ENCODE assay signal across 8 cellular contexts in the genomic region with DNA sequence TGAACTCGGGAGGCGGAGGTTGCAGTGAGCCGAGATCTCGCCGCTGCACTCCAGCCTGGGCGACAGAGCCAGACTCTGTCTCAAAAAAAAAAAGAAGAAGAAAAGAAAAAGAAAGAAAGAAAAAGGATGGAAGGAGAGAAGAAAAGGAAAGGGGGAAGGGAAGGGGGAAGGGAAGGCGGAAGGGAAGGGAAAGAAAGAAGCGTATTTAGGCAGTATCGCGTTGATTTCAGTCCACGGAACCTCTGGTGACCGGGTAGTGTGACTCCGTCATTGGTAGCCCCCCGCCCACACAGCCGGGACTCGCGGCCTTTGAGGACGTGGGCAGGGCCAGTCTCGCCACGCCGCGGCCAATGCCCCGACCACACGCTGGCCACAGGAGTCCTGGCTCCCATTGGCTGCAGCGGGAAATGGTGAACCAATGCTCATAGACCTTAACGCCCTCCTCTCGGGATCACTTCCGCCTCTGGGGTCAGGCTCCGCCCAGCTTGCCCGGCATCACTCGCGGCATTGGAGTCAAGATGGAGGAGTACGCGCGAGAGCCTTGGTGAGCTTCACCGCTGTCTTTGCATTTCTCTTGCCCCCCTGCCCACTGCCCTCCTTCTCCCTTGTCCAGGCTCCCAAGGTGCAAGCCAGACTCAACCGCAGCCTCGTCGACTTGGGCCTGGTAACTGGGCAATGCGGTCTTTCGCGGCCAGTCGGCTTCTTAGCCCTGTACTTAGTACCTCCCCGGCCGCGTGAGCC. TPM values are rescaled to one million over a fixed set of nuclear protein-coding genes. Genes with fewer than 3 reads are reported as not detected.
A peak's percentile ranks its signal among the peaks of the same experiment; 100 is the strongest.
DNase-seq lines count a peak whose midpoint lies in the region; ATAC-seq and TF ChIP-seq lines count a peak whose summit lies in the region.

A gene (plus strand): TSS at position 495 of the 741 bp plus-strand sequence. CDS start 24 bp downstream, at position 519.

- peak within 1 kb of the TSS; percentile 96 for H3K27ac Mint-ChIP-seq in T-helper 17 cell

- H3K4me1 Mint-ChIP-seq in T-helper 17 cell: peaks cover 9% of the 10 kb centered on the region

- TF ChIP-seq CTCF in prostate gland (IDR thresholded peaks at IDR 0.05): peak in 1 of 4 experiments; percentile 20

- H3K4me3 ChIP-seq in prostate gland (peak within 1 kb of the TSS; percentile 74 to 86), urinary bladder (ENCODE audit: low read depth, low read length) (peak within 1 kb of the TSS; percentile 73)

- TF ChIP-seq POLR2A in GM15510 (IDR thresholded peaks at IDR 0.05; ENCODE audit: borderline replicate concordance, extremely low read depth, insufficient read length): peak; percentile 97
- peak; percentile 84 for TF ChIP-seq POLR2A in prostate gland (IDR thresholded peaks at IDR 0.05)

- intact Hi-C loops in left ventricle myocardium superior (cut with micrococcal nuclease) (no loop called here), prostate gland (cut with DNase I) (no loop called here)

- H3K27ac ChIP-seq in prostate gland (peak within 1 kb of the TSS; percentile 80 to 81), urinary bladder (ENCODE audit: low read depth) (peak within 1 kb of the TSS; percentile 51)

- DNase-seq in NCI-H1694 treated with DMSO at 0.1 percent for 48 hours (lab: John Stamatoyannopoulos, UW) (peak; percentile 94), T-helper 17 cell (peak; percentile 81 to 85 (median 84)), amygdala (lab: John Stamatoyannopoulos, UW) (peak; percentile 67 to 99 (median 96)), left ventricle myocardium superior (peak; percentile 97), prostate gland (ENCODE audit: low spot score) (peak; percentile 96)

- no peaks in the 10 kb centered on the region for H3K27me3 ChIP-seq in prostate gland (replicated peaks; ENCODE audit: insufficient read depth)

- H3K9me3 ChIP-seq in T-helper 17 cell (ENCODE audit: control insufficient read depth, low read length, poor library complexity, severe bottlenecking): no peaks in the 10 kb centered on the region
- H3K9me3 ChIP-seq in prostate gland: no peaks in the 10 kb centered on the region

- H3K27me3 Mint-ChIP-seq in T-helper 17 cell: no peaks in the 10 kb centered on the region

- H3K36me3 ChIP-seq in prostate gland (peaks cover 0 to 4% of the 10 kb centered on the region in 2 donors), urinary bladder (ENCODE audit: insufficient read depth) (peaks cover 6% of the 10 kb centered on the region)

- peaks cover 2% of the 10 kb centered on the region for H3K36me3 Mint-ChIP-seq in T-helper 17 cell (ENCODE audit: low read depth)

- H3K4me1 ChIP-seq in prostate gland (replicated peaks): peaks cover 5% of the 10 kb centered on the region
- H3K4me1 ChIP-seq in urinary bladder (ENCODE audit: insufficient read depth): no peaks in the 10 kb centered on the region

- H3K4me3 Mint-ChIP-seq in T-helper 17 cell: peak within 1 kb of the TSS; percentile 95

- ATAC-seq in HG02885 (IDR thresholded peaks at IDR 0.05; ENCODE audit: poor library complexity, unreplicated experiment) (peak; percentile 100), T-helper 17 cell (peak; percentile 99), left ventricle myocardium superior (peak; percentile 100)

- under 1% methylated on average over 46 of the region's 46 CpGs for WGBS in prostate gland
- WGBS in urinary bladder: 1% methylated on average over 46 of the region's 46 CpGs

RNA-seq across cellular contexts. Expression of the gene that starts here (rescaled TPM):
- total RNA-seq in T-helper 17 cell (10 to 100 TPM; 36.8 to 48.4 TPM), left ventricle myocardium superior (79.0 TPM), prostate gland (10 to 100 TPM; 22.0 to 29.3 TPM), urinary bladder (27.2 TPM)
- polyA plus RNA-seq in urinary bladder: 42.0 TPM

Comparison
In these comparisons a context has a peak if more than half of its experiments do, and no peak if none do; other contexts are left out.
1. Peak in every context shown above with its lines: DNase-seq, ATAC-seq, H3K4me3 ChIP-seq and H3K27ac ChIP-seq.